8 cellular contexts compared by ENCODE assay signal in genomic region chr9:122122903-122123632, GRCh38. TPM values are rescaled to one million over a fixed set of nuclear protein-coding genes. Genes with fewer than 3 reads are reported as not detected.
DNase-seq lines count a peak whose midpoint lies in the region; ATAC-seq and TF ChIP-seq lines count a peak whose summit lies in the region.

No MANE protein-coding gene starts in this region.

- no peak overlapping the region for H2AFZ ChIP-seq in OCI-LY7 (ENCODE audit: low read length)

- H3K27ac ChIP-seq in OCI-LY7 (ENCODE audit: low read depth, low read length, poor library complexity, severe bottlenecking) (no peak overlapping the region), neutrophil (no peak overlapping the region), substantia nigra (ENCODE audit: low read depth, low read length, poor library complexity, severe bottlenecking) (no peak overlapping the region)

- BruUV-seq in OCI-LY7 (replicated peaks; lab: Mats Ljungman, UMichigan) = no TSS peak

- no peaks in the 10 kb centered on the region for H3K9me2 ChIP-seq in OCI-LY7 (ENCODE audit: insufficient read depth, low read length)

- CTCF ChIA-PET in OCI-LY7 (lab: Charles Lee; ENCODE audit: unreplicated experiment) = interaction anchor here (0.6 to 2.1 kb wide), 3 partner anchors 8 to 225 kb away, joined by 3 to 9 read pairs (median 7); no protein-coding TSS in a partner anchor

- H3K4me1 Mint-ChIP-seq in activated T-cell treated with anti-CD3 and anti-CD28 coated beads, Interleukin-2, amount 50 U/mL, for 24 hours (ENCODE audit: low read depth) = peaks cover 23% of the 10 kb centered on the region

- ATAC-seq in HG03280 (IDR thresholded peaks at IDR 0.05; ENCODE audit: unreplicated experiment) (peak; percentile 44), HG03159 (IDR thresholded peaks at IDR 0.05; ENCODE audit: unreplicated experiment) (no peak)

- H3K36me3 ChIP-seq in OCI-LY7 (ENCODE audit: insufficient read depth, low read length) (no peaks in the 10 kb centered on the region), neutrophil (no peaks in the 10 kb centered on the region)

- no peak overlapping the region for H3K4me3 Mint-ChIP-seq in activated T-cell treated with anti-CD3 and anti-CD28 coated beads, Interleukin-2, amount 50 U/mL, for 24 hours

- H3K79me2 ChIP-seq in OCI-LY7 (ENCODE audit: insufficient read depth, low read depth, low read length) = no peaks in the 10 kb centered on the region

- H3K27ac Mint-ChIP-seq in activated T-cell treated with anti-CD3 and anti-CD28 coated beads, Interleukin-2, amount 50 U/mL, for 24 hours = no peak overlapping the region

- no peaks in the 10 kb centered on the region for H3K9me3 Mint-ChIP-seq in activated T-cell treated with anti-CD3 and anti-CD28 coated beads, Interleukin-2, amount 50 U/mL, for 24 hours

- no peaks in the 10 kb centered on the region for H4K20me1 ChIP-seq in OCI-LY7 (ENCODE audit: insufficient read depth, low read length)

- TF ChIP-seq CTCF in OCI-LY7 (conservative IDR thresholded peaks at IDR 0.05; ENCODE audit: low read length) (peak; percentile 99), neutrophil (IDR thresholded peaks at IDR 0.05) (peak; percentile 83)

- H3K9me3 ChIP-seq in OCI-LY7 (ENCODE audit: low read length) (no peaks in the 10 kb centered on the region), neutrophil (no peaks in the 10 kb centered on the region)

- POLR2A ChIA-PET in OCI-LY7 (lab: Charles Lee) = interaction anchor here (0.8 kb wide), 1 partner anchor 35 kb away, joined by 4 read pairs; no protein-coding TSS in a partner anchor

- H3K27me3 ChIP-seq in neutrophil = peaks cover 38% of the 10 kb centered on the region

- intact Hi-C loops in OCI-LY7 (cut with micrococcal nuclease; ENCODE audit: unreplicated experiment) = loop anchor here (1.0 to 5.0 kb wide), 2 partner anchors 24 to 329 kb away; no protein-coding TSS in a partner anchor

- H3K36me3 Mint-ChIP-seq in activated T-cell treated with anti-CD3 and anti-CD28 coated beads, Interleukin-2, amount 50 U/mL, for 24 hours (ENCODE audit: low read depth) = no peaks in the 10 kb centered on the region

- H3K27me3 Mint-ChIP-seq in activated T-cell treated with anti-CD3 and anti-CD28 coated beads, Interleukin-2, amount 50 U/mL, for 24 hours = peaks cover 44% of the 10 kb centered on the region

- no peak overlapping the region for H3K4me2 ChIP-seq in OCI-LY7 (ENCODE audit: low read length)

- H3K4me1 ChIP-seq in OCI-LY7 (ENCODE audit: insufficient read depth, low read length, poor library complexity, severe bottlenecking) (peaks cover 5% of the 10 kb centered on the region), neutrophil (ENCODE audit: control insufficient read depth in 1 of 2, insufficient read depth in 1 of 2, low read depth in 1 of 2, low read length in 1 of 2) (peaks cover 0 to 4% of the 10 kb centered on the region in 2 experiments)

- H3K4me3 ChIP-seq in OCI-LY7 (ENCODE audit: low read depth, low read length, poor library complexity, severe bottlenecking) (no peak overlapping the region), neutrophil (ENCODE audit: low read depth in 1 of 2, low read length in 1 of 2) (no peak overlapping the region)

- DNase-seq in DMS79 (lab: John Stamatoyannopoulos, UW) (peak; percentile 22), OCI-LY7 (ENCODE audit: low spot score) (peak; percentile 73), fibroblast of peridontal ligament (ENCODE audit: extremely low read depth) (peak; percentile 78), substantia nigra (lab: John Stamatoyannopoulos, UW) (peak in 41 of 49 donors; percentile 25 to 83 (median 58))
- DNase-seq in activated T-cell treated with anti-CD3 and anti-CD28 coated beads, Interleukin-2, amount 50 U/mL, for 24 hours = peak; percentile 85

RNA-seq across cellular contexts. Expression of gene TTLL11, which starts 30.0 kb away (rescaled TPM):
- total RNA-seq in OCI-LY7 (2014; rRNA removed; shearing (Covaris generic)) = 3.3 and 3.6 TPM in 2 replicates
- 5.2 and 6.9 TPM in 2 replicates for total RNA-seq in OCI-LY7 (2022)

RNA-seq across cellular contexts. Expression of gene NDUFA8, which starts 36.5 kb away (rescaled TPM):
- total RNA-seq in OCI-LY7 (2014; rRNA removed; shearing (Covaris generic)) = 24.2 and 29.7 TPM in 2 replicates
- 51.0 and 53.6 TPM in 2 replicates for total RNA-seq in OCI-LY7 (2022)

RNA-seq across cellular contexts. Expression of gene MORN5, which starts 36.6 kb away (rescaled TPM):
- total RNA-seq in OCI-LY7 (2014; rRNA removed; shearing (Covaris generic)) = not detected in 2 replicates
- not detected in 2 replicates for total RNA-seq in OCI-LY7 (2022)

Comparison
In these comparisons a context has a peak if more than half of its experiments do, and no peak if none do; other contexts are left out.
1. DNase-seq: peak in every context shown above with its lines; median percentile 85 in activated T-cell treated with anti-CD3 and anti-CD28 coated beads, Interleukin-2, amount 50 U/mL, for 24 hours; 78 in fibroblast of peridontal ligament; 73 in OCI-LY7; 58 in substantia nigra; 22 in DMS79.